Comparison of ENCODE assay signal across 11 cellular contexts in the genomic region with DNA sequence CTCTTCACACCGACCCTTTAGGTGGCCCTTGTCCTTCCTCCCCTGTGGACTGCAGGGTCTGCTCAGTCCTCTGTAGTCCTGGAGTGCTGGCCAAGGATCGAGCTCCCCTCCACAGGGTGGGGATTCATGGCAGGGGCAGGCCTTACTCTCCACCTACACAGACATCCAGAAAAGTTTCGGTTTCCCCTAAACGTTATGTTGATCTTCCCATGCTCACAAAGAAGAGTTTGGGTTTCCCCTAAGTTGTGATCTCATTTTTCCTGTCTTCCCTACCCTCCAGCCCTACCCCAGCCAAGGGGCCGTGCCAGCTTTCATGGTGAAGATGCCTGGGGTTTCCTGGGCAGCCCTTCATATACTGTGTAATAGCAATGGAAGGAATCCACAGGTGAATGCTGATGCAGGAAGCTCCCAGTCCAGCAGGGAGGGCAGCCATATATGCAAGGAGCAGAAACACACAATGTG. TPM values are rescaled to one million over a fixed set of nuclear protein-coding genes. Genes with fewer than 3 reads are reported as not detected.
DNase-seq lines count a peak whose midpoint lies in the region; ATAC-seq and TF ChIP-seq lines count a peak whose summit lies in the region.
"Had no signal": no experiment of that assay in that cellular context is flagged by ENCODE, and none has a peak within 500 bp of the region (broad histone marks: within the 10 kb centered on the region; RNA-seq: fewer than 3 reads in every experiment).

No MANE protein-coding gene starts in this region.

- POLR2A ChIA-PET in activated CD4-positive, alpha-beta memory T cell treated with anti-CD3 and anti-CD28 coated beads, Interleukin-2, amount 10 ng/mL, durations not matched to agents 7 days and 5 days (lab: Charles Lee): interaction anchor here (1.9 to 2.7 kb wide), 2 partner anchors 9 to 13 kb away, joined by 7 to 16 read pairs; partner anchors contain the start of genes PML and STOML1
- POLR2A ChIA-PET in GM10248 (lab: Yijun Ruan, JAX): no interaction called here

- no peak overlapping the region for H4K8ac ChIP-seq in H9 (replicated peaks; ENCODE audit: insufficient read length, low read depth, low read length)

- H2AFZ ChIP-seq in GM23248 (peak overlapping the region; percentile 82), H9 (ENCODE audit: low read length) (no peak overlapping the region)

- no peak overlapping the region for H3K23ac ChIP-seq in H9 (ENCODE audit: insufficient read length, low read depth, low read length)

- H3K9me3 Mint-ChIP-seq in activated CD4-positive, alpha-beta memory T cell treated with anti-CD3 and anti-CD28 coated beads, Interleukin-2, amount 10 ng/mL, durations not matched to agents 7 days and 5 days: no peaks in the 10 kb centered on the region
- H3K9me3 Mint-ChIP-seq in H9: no peaks in the 10 kb centered on the region

- H3K4me1 ChIP-seq in GM23248 (ENCODE audit: insufficient read depth) (peaks cover 37% of the 10 kb centered on the region), skeletal muscle satellite cell (ENCODE audit: control insufficient read depth, insufficient read depth, low read length) (peaks cover 52% of the 10 kb centered on the region), H9 (ENCODE audit: insufficient read depth, low read length) (no peaks in the 10 kb centered on the region)

- in situ Hi-C loops in GM23248 (cut with MboI): no loop called here

- TF ChIP-seq CTCF in fibroblast of the aortic adventitia (IDR thresholded peaks at IDR 0.05; ENCODE audit: insufficient read depth, low read length) (no peak), H9 (conservative IDR thresholded peaks at IDR 0.05) (no peak), GM10248 (IDR thresholded peaks at IDR 0.05; ENCODE audit: control extremely low read depth, extremely low read depth, low read depth, missing control alignments) (no peak)

- no peak overlapping the region; the same call in 1 of the 2 replicates for H3K14ac ChIP-seq in H9 (ENCODE audit: insufficient read depth, low read length)

- H3K36me3 ChIP-seq in GM23248 (ENCODE audit: low read depth): no peaks in the 10 kb centered on the region
- H3K36me3 ChIP-seq in skeletal muscle satellite cell (ENCODE audit: insufficient read depth, low read length): no peaks in the 10 kb centered on the region

- no peaks in the 10 kb centered on the region for H3K23me2 ChIP-seq in H9 (ENCODE audit: insufficient read length, low read depth, low read length, poor library complexity, severe bottlenecking)

- H4K91ac ChIP-seq in H9 (ENCODE audit: insufficient read length, low read depth, low read length): no peak overlapping the region

- H3K27me3 Mint-ChIP-seq in activated CD4-positive, alpha-beta memory T cell treated with anti-CD3 and anti-CD28 coated beads, Interleukin-2, amount 10 ng/mL, durations not matched to agents 7 days and 5 days: peaks cover 6% of the 10 kb centered on the region
- peaks cover 13% of the 10 kb centered on the region for H3K27me3 Mint-ChIP-seq in H9 (ENCODE audit: low read depth)

- H3K79me1 ChIP-seq in H9 (ENCODE audit: insufficient read depth, low read depth, low read length, poor library complexity, severe bottlenecking): no peaks in the 10 kb centered on the region

- H3K4me3 Mint-ChIP-seq in activated CD4-positive, alpha-beta memory T cell treated with anti-CD3 and anti-CD28 coated beads, Interleukin-2, amount 10 ng/mL, durations not matched to agents 7 days and 5 days: no peak overlapping the region
- no peak overlapping the region for H3K4me3 Mint-ChIP-seq in H9

- H3K27me3 ChIP-seq in GM23248 (replicated peaks; ENCODE audit: insufficient read depth) (no peaks in the 10 kb centered on the region), skeletal muscle satellite cell (ENCODE audit: control insufficient read depth, insufficient read depth, low read length) (no peaks in the 10 kb centered on the region), H9 (ENCODE audit: insufficient read depth, low read length) (no peaks in the 10 kb centered on the region)

- H2BK120ac ChIP-seq in H9 (ENCODE audit: low read depth, low read length, poor library complexity, severe bottlenecking): no peak overlapping the region

- H3K4ac ChIP-seq in H9 (ENCODE audit: low read depth, low read length): no peak overlapping the region

- H2BK15ac ChIP-seq in H9 (ENCODE audit: low read depth, low read length): no peak overlapping the region

- H3K9ac ChIP-seq in GM23248: peak overlapping the region; percentile 74
- peak overlapping the region; percentile 61 for H3K9ac ChIP-seq in skeletal muscle satellite cell (ENCODE audit: low read depth, low read length)
- H3K9ac ChIP-seq in H9 (ENCODE audit: extremely low read depth, insufficient read length, low read length): no peak overlapping the region

- H3F3A ChIP-seq in GM23248 (ENCODE audit: insufficient read depth): peaks cover 12% of the 10 kb centered on the region

- no peak overlapping the region for H4K5ac ChIP-seq in H9 (ENCODE audit: insufficient read length, low read depth, low read length)

- no peaks in the 10 kb centered on the region for H3K9me2 ChIP-seq in GM23248 (ENCODE audit: insufficient read depth)

- no peak overlapping the region for H3T11ph ChIP-seq in H9 (ENCODE audit: low read length)

- no peak overlapping the region for H2AK5ac ChIP-seq in H9 (ENCODE audit: insufficient read length, low read length)

- H3K79me2 ChIP-seq in GM23248 (ENCODE audit: insufficient read depth) (no peaks in the 10 kb centered on the region), H9 (ENCODE audit: insufficient read depth, low read length) (no peaks in the 10 kb centered on the region)

- H3K4me1 Mint-ChIP-seq in activated CD4-positive, alpha-beta memory T cell treated with anti-CD3 and anti-CD28 coated beads, Interleukin-2, amount 10 ng/mL, durations not matched to agents 7 days and 5 days: peaks cover 31% of the 10 kb centered on the region
- peaks cover 3 to 7% of the 10 kb centered on the region in 2 experiments; a peak in 3 of 4 replicates for H3K4me1 Mint-ChIP-seq in H9

- peak overlapping the region; percentile 92 for H3K27ac ChIP-seq in GM23248
- H3K27ac ChIP-seq in H9 (ENCODE audit: insufficient read length, low read depth, low read length): no peak overlapping the region

- no peak overlapping the region for H3K18ac ChIP-seq in H9 (ENCODE audit: insufficient read length, low read depth, low read length)

- H2BK5ac ChIP-seq in H9 (ENCODE audit: insufficient read length, low read length): no peak overlapping the region

- no peak overlapping the region for H2BK20ac ChIP-seq in H9 (ENCODE audit: low read depth, low read length, poor library complexity, severe bottlenecking)

- H4K20me1 ChIP-seq in GM23248 (ENCODE audit: insufficient read depth): no peaks in the 10 kb centered on the region
- no peaks in the 10 kb centered on the region for H4K20me1 ChIP-seq in H9 (ENCODE audit: control insufficient read depth, insufficient read depth, insufficient read length)

- H3K27ac Mint-ChIP-seq in activated CD4-positive, alpha-beta memory T cell treated with anti-CD3 and anti-CD28 coated beads, Interleukin-2, amount 10 ng/mL, durations not matched to agents 7 days and 5 days: peak overlapping the region; percentile 74
- H3K27ac Mint-ChIP-seq in H9: no peak overlapping the region

- H3K9me3 ChIP-seq in GM23248 (ENCODE audit: low read depth): no peaks in the 10 kb centered on the region
- H3K9me3 ChIP-seq in skeletal muscle satellite cell (replicated peaks; ENCODE audit: low read length): no peaks in the 10 kb centered on the region
- no peaks in the 10 kb centered on the region for H3K9me3 ChIP-seq in H9 (ENCODE audit: control insufficient read depth, low read depth, low read length)

- H3K36me3 Mint-ChIP-seq in activated CD4-positive, alpha-beta memory T cell treated with anti-CD3 and anti-CD28 coated beads, Interleukin-2, amount 10 ng/mL, durations not matched to agents 7 days and 5 days (ENCODE audit: low read depth): no peaks in the 10 kb centered on the region
- no peaks in the 10 kb centered on the region for H3K36me3 Mint-ChIP-seq in H9 (ENCODE audit: insufficient read depth in 1 of 3, low read depth in 3 of 3)

- peak overlapping the region; percentile 33; the same call in 1 of the 2 replicates for H3K4me3 ChIP-seq in GM23248
- H3K4me3 ChIP-seq in fibroblast of the aortic adventitia (ENCODE audit: low read depth, low read length): no peak overlapping the region
- H3K4me3 ChIP-seq in skeletal muscle satellite cell (ENCODE audit: low read length): peak overlapping the region; percentile 32

- WGBS in GM23248 (ENCODE audit: low coverage in 1 of 2, low lambda C conversion rate in 2 of 2, missing lambda C conversion rate in 2 of 2), 2 experiments: 3 to 9% methylated on average over 5 of the region's 5 CpGs
- WGBS in H9 (ENCODE audit: extremely low coverage, insufficient read length, low lambda C conversion rate): no CpG with 5 or more reads among the region's 5 CpGs

- CTCF ChIA-PET in activated CD4-positive, alpha-beta memory T cell treated with anti-CD3 and anti-CD28 coated beads, Interleukin-2, amount 10 ng/mL, durations not matched to agents 7 days and 5 days (lab: Charles Lee): interaction anchor here (0.7 to 1.9 kb wide), 5 partner anchors 9 to 12 kb away, joined by 3 to 7 read pairs (median 3); partner anchors contain the start of gene PML
- CTCF ChIA-PET in GM10248 (lab: Yijun Ruan, JAX): interaction anchor here (1.6 to 3.5 kb wide), 3 partner anchors 9 to 18 kb away, joined by 5 to 17 read pairs (median 6); partner anchors contain the start of gene PML

- H3K4me2 ChIP-seq in GM23248 (ENCODE audit: unreplicated experiment) (peak overlapping the region; percentile 69), skeletal muscle satellite cell (ENCODE audit: low read length) (peak overlapping the region; percentile 70), H9 (ENCODE audit: insufficient read depth, insufficient read length, low read length) (no peak overlapping the region)

- no peak overlapping the region for H3K56ac ChIP-seq in H9 (ENCODE audit: insufficient read length, low read depth, low read length)

- peak; percentile 61 for DNase-seq in GM23248
- DNase-seq in activated CD4-positive, alpha-beta memory T cell treated with anti-CD3 and anti-CD28 coated beads, Interleukin-2, amount 10 ng/mL, durations not matched to agents 7 days and 5 days: no peak
- peak; percentile 55 for DNase-seq in fibroblast of the aortic adventitia (ENCODE audit: low read depth)
- no peak for DNase-seq in H9
- DNase-seq in DMS153 (lab: John Stamatoyannopoulos, UW): no peak
- DNase-seq in GM10248 (ENCODE audit: extremely low spot score): no peak
- DNase-seq: activated effector memory CD4-positive, alpha-beta T cell treated with anti-CD3 and anti-CD28 coated beads, Interleukin-2, amount 50 U/mL, for 16 hours; mesendoderm; NCI-H82 had no signal

- H2BK12ac ChIP-seq in H9 (ENCODE audit: insufficient read length, low read depth, low read length): no peak overlapping the region

- ATAC-seq in HG02973 (IDR thresholded peaks at IDR 0.05; ENCODE audit: unreplicated experiment): no peak

RNA-seq across cellular contexts. Expression of gene STOML1, which starts 10.3 kb away (rescaled TPM):
- total RNA-seq in GM23248 (2014; rRNA removed; shearing (Covaris generic)): 27.8 and 43.9 TPM in 2 replicates
- 26.9 and 27.2 TPM in 2 replicates for polyA plus RNA-seq in GM23248 (2016; fragmentation: Nextera tagmentation; extraction: Ambion mirVana)
- 1 to 10 TPM; 7.1 to 8.5 TPM for total RNA-seq in activated CD4-positive, alpha-beta memory T cell treated with anti-CD3 and anti-CD28 coated beads, Interleukin-2, amount 10 ng/mL, durations not matched to agents 7 days and 5 days
- total RNA-seq in fibroblast of the aortic adventitia (ENCODE audit: low replicate concordance) (6.8 and 19.0 TPM in 2 replicates), H9 (2021) (2.5 and 2.9 TPM in 2 replicates)
- 15.7 and 20.5 TPM in 2 replicates for total RNA-seq in skeletal muscle satellite cell (2012; rRNA removed)

RNA-seq across cellular contexts. Expression of gene PML, which starts 12.7 kb away (rescaled TPM):
- 55.3 and 74.7 TPM in 2 replicates for total RNA-seq in GM23248 (2014; rRNA removed; shearing (Covaris generic))
- 52.9 and 58.0 TPM in 2 replicates for polyA plus RNA-seq in GM23248 (2016; fragmentation: Nextera tagmentation; extraction: Ambion mirVana)
- 100 to 1,000 TPM; 133 to 138 TPM for total RNA-seq in activated CD4-positive, alpha-beta memory T cell treated with anti-CD3 and anti-CD28 coated beads, Interleukin-2, amount 10 ng/mL, durations not matched to agents 7 days and 5 days
- total RNA-seq in fibroblast of the aortic adventitia (ENCODE audit: low replicate concordance): 29.3 and 31.9 TPM in 2 replicates
- 51.2 and 58.1 TPM in 2 replicates for total RNA-seq in skeletal muscle satellite cell (2012; rRNA removed)
- total RNA-seq in H9 (2021): 23.6 and 24.6 TPM in 2 replicates

RNA-seq across cellular contexts. Expression of gene LOXL1, which starts 55.5 kb away (rescaled TPM):
- 534 and 540 TPM in 2 replicates for total RNA-seq in GM23248 (2014; rRNA removed; shearing (Covaris generic))
- polyA plus RNA-seq in GM23248 (2016; fragmentation: Nextera tagmentation; extraction: Ambion mirVana): 396 and 401 TPM in 2 replicates
- 10 to 100 TPM in 1 of 2 experiments, 1 to 10 TPM in 1; 9.1 to 10.9 TPM for total RNA-seq in activated CD4-positive, alpha-beta memory T cell treated with anti-CD3 and anti-CD28 coated beads, Interleukin-2, amount 10 ng/mL, durations not matched to agents 7 days and 5 days
- total RNA-seq in fibroblast of the aortic adventitia (ENCODE audit: low replicate concordance) (53.4 and 176 TPM in 2 replicates), H9 (2021) (6.9 and 9.1 TPM in 2 replicates)
- total RNA-seq in skeletal muscle satellite cell (2012; rRNA removed): 68.4 and 222 TPM in 2 replicates

Comparison
In these comparisons a context has a peak if more than half of its experiments do, and no peak if none do; other contexts are left out.
1. DNase-seq: peak in GM23248 (single experiment) and fibroblast of the aortic adventitia (single experiment); none in activated CD4-positive, alpha-beta memory T cell treated with anti-CD3 and anti-CD28 coated beads, Interleukin-2, amount 10 ng/mL, durations not matched to agents 7 days and 5 days (single experiment), H9 (single experiment), DMS153 (single experiment) and GM10248 (single experiment).